23 cellular contexts compared by ENCODE assay signal in genomic region chr16:74651841-74652240, GRCh38. TPM values are rescaled to one million over a fixed set of nuclear protein-coding genes. Genes with fewer than 3 reads are reported as not detected.
DNase-seq lines count a peak whose midpoint lies in the region; ATAC-seq and TF ChIP-seq lines count a peak whose summit lies in the region.
"Had no signal": no experiment of that assay in that cellular context is flagged by ENCODE, and none has a peak within 500 bp of the region (broad histone marks: within the 10 kb centered on the region; RNA-seq: fewer than 3 reads in every experiment).

No MANE protein-coding gene starts in this region.

- BruUV-seq in mammary epithelial cell (replicated peaks; lab: Mats Ljungman, UMichigan): no TSS peak

- no peak overlapping the region for H3K27ac ChIP-seq in mammary epithelial cell (ENCODE audit: insufficient read depth, low read depth, low read length)
- H3K27ac ChIP-seq in breast epithelium: no peak overlapping the region
- no peak overlapping the region for H3K27ac ChIP-seq in RWPE1
- H3K27ac ChIP-seq: neural progenitor cell, thoracic aorta had no signal

- TF ChIP-seq POLR2A in breast epithelium (IDR thresholded peaks at IDR 0.05): no peak

- CTCF ChIA-PET in mammary epithelial cell (lab: Charles Lee; ENCODE audit: low non-redundant PET) (interaction anchor here (0.6 kb wide), 2 partner anchors 52 to 871 kb away, joined by 7 read pairs; no protein-coding TSS in a partner anchor), RWPE1 (lab: Yijun Ruan, JAX) (interaction anchor here (0.7 to 2.0 kb wide), 2 partner anchors 21 to 211 kb away, joined by 3 to 7 read pairs; no protein-coding TSS in a partner anchor)

- no peak overlapping the region for H3K4me2 ChIP-seq in mammary epithelial cell (ENCODE audit: insufficient read depth, low read depth, low read length)
- H3K4me2 ChIP-seq: neural progenitor cell had no signal

- H3K36me3 ChIP-seq in mammary epithelial cell (ENCODE audit: insufficient read depth, low read length) (peaks cover 35% of the 10 kb centered on the region), breast epithelium (no peaks in the 10 kb centered on the region)

- DNase-seq in mammary epithelial cell (peak; percentile 46), breast epithelium (ENCODE audit: low spot score in 2 of 2) (no peak), RWPE1 (ENCODE audit: low spot score) (peak; percentile 50), nucleus accumbens (lab: John Stamatoyannopoulos, UW) (no peak), midbrain (lab: John Stamatoyannopoulos, UW) (no peak)
- DNase-seq in stimulated activated naive B cell treated with anti-CD40 and anti-IgM and Interleukin-4, amounts not matched to agents 10 μg/mL and 1 μg/mL and 100 μg/mL, for 72 hours: no peak
- DNase-seq: activated B cell treated with CpG ODN at 0.5 μM for 24 hours; DND-41; HCEC 1CT; NCI-H1105 treated with DMSO at 0.1 percent for 48 hours; NCI-H2107; NCI-H510A treated with DMSO at 0.1 percent for 48 hours; RPMI8226; stimulated activated CD4-positive, alpha-beta T cell treated with anti-CD3 and anti-CD28 coated beads, Interleukin-2, amount 100 ng/mL, for 24 hours; T1000 had no signal

- no peaks in the 10 kb centered on the region for H3K27me3 ChIP-seq in mammary epithelial cell (ENCODE audit: insufficient read depth, low read length)
- no peaks in the 10 kb centered on the region for H3K27me3 ChIP-seq in breast epithelium
- H3K27me3 ChIP-seq: neural progenitor cell had no signal

- POLR2A ChIA-PET in RWPE1 (lab: Yijun Ruan, JAX; ENCODE audit: low non-redundant PET): interaction anchor here (1.0 kb wide), 1 partner anchor 15 kb away, joined by 3 read pairs; the partner anchor contains the start of gene RFWD3

- WGBS in mammary epithelial cell (ENCODE audit: low coverage, missing lambda C conversion rate): 75% methylated on average over 2 of the region's 2 CpGs

- H3K9me3 Mint-ChIP-seq in stimulated activated naive B cell treated with anti-CD40 and anti-IgM and Interleukin-4, amounts not matched to agents 10 μg/mL and 1 μg/mL and 100 μg/mL, for 72 hours: no peaks in the 10 kb centered on the region
- H3K9me3 Mint-ChIP-seq: activated B cell treated with CpG ODN at 0.5 μM for 24 hours; activated naive CD4-positive, alpha-beta T cell treated with anti-CD3 and anti-CD28 coated beads, Interleukin-2, amount 50 U/mL, for 72 hours; mesothelial cell of epicardium; neural progenitor cell; stimulated activated memory B cell treated with anti-CD40 and anti-IgM and Interleukin-4, amounts not matched to agents 10 μg/mL and 1 μg/mL and 100 μg/mL, for 72 hours had no signal

- intact Hi-C loops in mammary epithelial cell (cut with micrococcal nuclease): no loop called here
- intact Hi-C loops in breast epithelium (cut with DNase I; ENCODE audit: low total_unique reads): no loop called here

- no peak overlapping the region for H3K4me3 Mint-ChIP-seq in stimulated activated naive B cell treated with anti-CD40 and anti-IgM and Interleukin-4, amounts not matched to agents 10 μg/mL and 1 μg/mL and 100 μg/mL, for 72 hours
- H3K4me3 Mint-ChIP-seq: activated B cell treated with CpG ODN at 0.5 μM for 24 hours; mesothelial cell of epicardium; neural progenitor cell; stimulated activated memory B cell treated with anti-CD40 and anti-IgM and Interleukin-4, amounts not matched to agents 10 μg/mL and 1 μg/mL and 100 μg/mL, for 72 hours had no signal

- no peak overlapping the region for H3K4me3 ChIP-seq in mammary epithelial cell (replicated peaks in 1 of 3; ENCODE audit: insufficient read depth in 1 of 3, low read depth in 2 of 3, low read length in 3 of 3)
- no peak overlapping the region for H3K4me3 ChIP-seq in breast epithelium
- H3K4me3 ChIP-seq: neural progenitor cell, skin epidermis, thoracic aorta had no signal

- in situ Hi-C loops in mammary epithelial cell (cut with MboI; ENCODE audit: low sequenced_read_pairs in 2 of 2): no loop called here

- H3K4me1 Mint-ChIP-seq in stimulated activated naive B cell treated with anti-CD40 and anti-IgM and Interleukin-4, amounts not matched to agents 10 μg/mL and 1 μg/mL and 100 μg/mL, for 72 hours: peaks cover 18 to 38% of the 10 kb centered on the region in 2 donors

- H3K9me3 ChIP-seq in mammary epithelial cell (replicated peaks; ENCODE audit: insufficient read depth, low read length): no peaks in the 10 kb centered on the region
- no peaks in the 10 kb centered on the region for H3K9me3 ChIP-seq in breast epithelium
- H3K9me3 ChIP-seq: thoracic aorta had no signal

- peak overlapping the region; percentile 75 for H3K27ac Mint-ChIP-seq in stimulated activated naive B cell treated with anti-CD40 and anti-IgM and Interleukin-4, amounts not matched to agents 10 μg/mL and 1 μg/mL and 100 μg/mL, for 72 hours
- H3K27ac Mint-ChIP-seq: activated B cell treated with CpG ODN at 0.5 μM for 24 hours; mesothelial cell of epicardium; neural progenitor cell; stimulated activated memory B cell treated with anti-CD40 and anti-IgM and Interleukin-4, amounts not matched to agents 10 μg/mL and 1 μg/mL and 100 μg/mL, for 72 hours had no signal

- H3K9ac ChIP-seq in mammary epithelial cell (ENCODE audit: insufficient read depth, low read length): no peak overlapping the region
- H3K9ac ChIP-seq: neural progenitor cell had no signal

- H2AFZ ChIP-seq in mammary epithelial cell (ENCODE audit: low read depth, low read length): no peak overlapping the region
- H2AFZ ChIP-seq: neural progenitor cell had no signal

- H3K36me3 Mint-ChIP-seq in stimulated activated naive B cell treated with anti-CD40 and anti-IgM and Interleukin-4, amounts not matched to agents 10 μg/mL and 1 μg/mL and 100 μg/mL, for 72 hours: peaks cover 27 to 44% of the 10 kb centered on the region in 2 donors

- no peaks in the 10 kb centered on the region for H3K27me3 Mint-ChIP-seq in stimulated activated naive B cell treated with anti-CD40 and anti-IgM and Interleukin-4, amounts not matched to agents 10 μg/mL and 1 μg/mL and 100 μg/mL, for 72 hours
- H3K27me3 Mint-ChIP-seq: activated B cell treated with CpG ODN at 0.5 μM for 24 hours; stimulated activated memory B cell treated with anti-CD40 and anti-IgM and Interleukin-4, amounts not matched to agents 10 μg/mL and 1 μg/mL and 100 μg/mL, for 72 hours had no signal

- peaks cover 3% of the 10 kb centered on the region for H4K20me1 ChIP-seq in mammary epithelial cell (ENCODE audit: insufficient read depth, low read length)

- ATAC-seq in esophagus mucosa (peak; percentile 78), HG02970 (IDR thresholded peaks at IDR 0.05; ENCODE audit: low FRiP score, unreplicated experiment) (no peak)
- ATAC-seq in stimulated activated naive B cell treated with anti-CD40 and anti-IgM and Interleukin-4, amounts not matched to agents 10 μg/mL and 1 μg/mL and 100 μg/mL, for 72 hours (replicated peaks): no peak
- ATAC-seq: activated naive CD4-positive, alpha-beta T cell treated with anti-CD3 and anti-CD28 coated beads, Interleukin-2, amount 50 U/mL, for 72 hours; stimulated activated memory B cell treated with anti-CD40 and anti-IgM and Interleukin-4, amounts not matched to agents 10 μg/mL and 1 μg/mL and 100 μg/mL, for 72 hours had no signal

- peaks cover 12% of the 10 kb centered on the region for H3K4me1 ChIP-seq in mammary epithelial cell (ENCODE audit: insufficient read depth, low read length)
- H3K4me1 ChIP-seq in breast epithelium: no peaks in the 10 kb centered on the region

- peaks cover 87% of the 10 kb centered on the region for H3K79me2 ChIP-seq in mammary epithelial cell (ENCODE audit: insufficient read depth, low read length)

- dilution Hi-C loops in mammary epithelial cell (cut with HindIII; ENCODE audit: low sequenced_read_pairs): no loop called here

- no peak for TF ChIP-seq CTCF in mammary epithelial cell (conservative IDR thresholded peaks at IDR 0.05 in 1 of 2, IDR thresholded peaks at IDR 0.05 in 1 of 2; ENCODE audit: extremely low read depth in 1 of 2, insufficient read depth in 1 of 2, low read depth in 1 of 2, low read length in 2 of 2)
- TF ChIP-seq CTCF in breast epithelium (IDR thresholded peaks at IDR 0.05): no peak
- no peak for TF ChIP-seq CTCF in RWPE1 (conservative IDR thresholded peaks at IDR 0.05; ENCODE audit: low read depth)

RNA-seq across cellular contexts. Expression of gene RFWD3, which starts 14.8 kb away (rescaled TPM):
- total RNA-seq in mammary epithelial cell (10 to 100 TPM; 33.2 to 59.3 TPM), breast epithelium (10 to 100 TPM; 11.0 to 23.6 (median 18.7) TPM), esophagus mucosa (23.9 TPM)
- polyA plus RNA-seq in mammary epithelial cell: 39.5 TPM
- 234 TPM for polyA minus RNA-seq in mammary epithelial cell

RNA-seq across cellular contexts. Expression of gene GLG1, which starts 44.9 kb away (rescaled TPM):
- total RNA-seq in mammary epithelial cell (100 to 1,000 TPM; 108 to 150 TPM), breast epithelium (100 to 1,000 TPM; 116 to 197 (median 123) TPM), esophagus mucosa (54.6 TPM)
- polyA plus RNA-seq in mammary epithelial cell: 84.6 TPM
- polyA minus RNA-seq in mammary epithelial cell: 169 TPM

RNA-seq across cellular contexts. Expression of gene MLKL, which starts 48.8 kb away (rescaled TPM):
- total RNA-seq in mammary epithelial cell: 10 to 100 TPM in 1 of 2 donors, 1 to 10 TPM in 1; 3.3 to 16.6 TPM
- 11.7 TPM for polyA plus RNA-seq in mammary epithelial cell
- polyA minus RNA-seq in mammary epithelial cell: 16.9 TPM
- 10 to 100 TPM; 13.3 to 22.6 (median 14.9) TPM for total RNA-seq in breast epithelium
- total RNA-seq in esophagus mucosa: 12.4 TPM
- total RNA-seq: mesothelial cell of epicardium had no signal

Comparison
In these comparisons a context has a peak if more than half of its experiments do, and no peak if none do; other contexts are left out.
1. DNase-seq: peak in mammary epithelial cell (single experiment) and RWPE1 (single experiment); none in breast epithelium (0 of 2), stimulated activated naive B cell treated with anti-CD40 and anti-IgM and Interleukin-4, amounts not matched to agents 10 μg/mL and 1 μg/mL and 100 μg/mL, for 72 hours (single experiment), nucleus accumbens (0 of 56) and midbrain (single experiment).